8 cellular contexts compared by ENCODE assay signal in the genomic region with DNA sequence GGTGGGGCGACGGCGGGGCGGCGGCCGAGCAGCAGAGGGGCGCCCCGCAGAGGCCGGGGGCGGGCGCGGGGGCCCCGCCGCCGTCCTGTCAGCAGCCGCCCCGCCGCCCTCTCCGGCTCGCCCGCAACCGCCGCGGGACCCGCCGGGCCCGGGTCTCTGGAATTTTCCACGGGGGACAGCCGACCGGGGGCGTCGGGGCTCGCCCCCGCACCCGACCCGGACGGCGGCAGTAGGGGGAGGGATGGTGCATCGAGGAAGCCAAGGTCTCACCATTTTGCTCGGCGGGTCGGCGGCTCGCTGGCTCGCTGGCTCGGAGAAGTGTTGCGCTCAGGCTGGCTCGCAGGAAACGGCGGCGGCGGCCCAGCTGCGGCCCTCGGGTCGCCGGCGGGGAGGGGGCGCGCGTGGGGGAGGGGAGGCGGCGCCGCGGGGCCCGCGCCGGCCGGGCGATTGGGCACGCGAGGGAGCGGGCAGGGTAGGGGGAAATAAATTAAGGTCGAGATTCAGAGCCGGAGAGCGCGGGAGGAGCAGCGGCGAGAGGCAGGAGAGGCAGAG. TPM values are rescaled to one million over a fixed set of nuclear protein-coding genes. Genes with fewer than 3 reads are reported as not detected.
A peak's percentile ranks its signal among the peaks of the same experiment; 100 is the strongest.
DNase-seq lines count a peak whose midpoint lies in the region; ATAC-seq and TF ChIP-seq lines count a peak whose summit lies in the region.

No MANE protein-coding gene starts in this region.

- H3K4me3 ChIP-seq in lung, result peak overlapping the region; percentile 63

- TF ChIP-seq CTCF in activated B cell treated with CpG ODN at 0.5 μM for 24 hours (IDR thresholded peaks at IDR 0.05), result no peak
- no peak for TF ChIP-seq CTCF in lung (IDR thresholded peaks at IDR 0.05; ENCODE audit: control extremely low read depth, extremely low read depth)

- intact Hi-C loops in activated B cell treated with CpG ODN at 0.5 μM for 24 hours (cut with micrococcal nuclease), result loop anchor here (1.0 to 5.0 kb wide), 11 partner anchors 15 to 655 kb away; partner anchors contain the start of genes APLF, C1D, FBXO48 and PLEK

- 0 to 1% methylated on average over 16 to 78 of the region's 78 CpGs for WGBS in lung, 2 donors

- POLR2A ChIA-PET in activated B cell treated with CpG ODN at 0.5 μM for 24 hours (lab: Charles Lee), result interaction anchor here (0.7 to 3.7 kb wide), 10 partner anchors 9 to 189 kb away, joined by 3 to 24 read pairs (median 5); partner anchors contain the start of genes C1D, PLEK and PNO1

- H3K27ac Mint-ChIP-seq in activated B cell treated with CpG ODN at 0.5 μM for 24 hours, result peak overlapping the region; percentile 95
- H3K27ac Mint-ChIP-seq in central memory CD8-positive, alpha-beta T cell (ENCODE audit: low read depth), result peak overlapping the region; percentile 91

- H3K9me3 ChIP-seq in lung (ENCODE audit: control insufficient read depth in 2 of 2, insufficient read depth in 1 of 2, low read length in 1 of 2), result no peaks in the 10 kb centered on the region

- peak overlapping the region; percentile 96 for H3K4me3 Mint-ChIP-seq in activated B cell treated with CpG ODN at 0.5 μM for 24 hours
- H3K4me3 Mint-ChIP-seq in central memory CD8-positive, alpha-beta T cell, result peak overlapping the region; percentile 86

- H3K27me3 ChIP-seq in lung (ENCODE audit: control insufficient read depth, insufficient read depth), result no peaks in the 10 kb centered on the region

- H3K36me3 Mint-ChIP-seq in activated B cell treated with CpG ODN at 0.5 μM for 24 hours (ENCODE audit: low read depth), result peaks cover 22% of the 10 kb centered on the region
- H3K36me3 Mint-ChIP-seq in central memory CD8-positive, alpha-beta T cell (ENCODE audit: insufficient read depth), result peaks cover 24% of the 10 kb centered on the region

- CTCF ChIA-PET in activated B cell treated with CpG ODN at 0.5 μM for 24 hours (lab: Charles Lee), result interaction anchor here (0.6 to 3.0 kb wide), 5 partner anchors 8 to 190 kb away, joined by 3 to 23 read pairs (median 3); no protein-coding TSS in a partner anchor

- DNase-seq in NCI-H2227 (lab: John Stamatoyannopoulos, UW; ENCODE audit: unreplicated experiment) (peak; percentile 72), NCI-H2227 treated with DMSO at 0.1 percent for 48 hours (lab: John Stamatoyannopoulos, UW) (no peak), activated B cell treated with CpG ODN at 0.5 μM for 24 hours (peak; percentile 54), lung (ENCODE audit: low spot score) (peak; percentile 29), SKM-1 treated with dmso at 0.1 percent for 144 hours (lab: John Stamatoyannopoulos, UW; ENCODE audit: unreplicated experiment) (no peak)
- DNase-seq in central memory CD8-positive, alpha-beta T cell (ENCODE audit: low spot score in 2 of 2), result peak; percentile 22 to 27
- peak; percentile 15 for DNase-seq in stimulated activated CD8-positive, alpha-beta memory T cell treated with anti-CD3 and anti-CD28 coated beads, Interleukin-15, amount 100 ng/mL, for 48 hours (ENCODE audit: low read depth in 2 of 2)

- H3K9me3 Mint-ChIP-seq in activated B cell treated with CpG ODN at 0.5 μM for 24 hours, result no peaks in the 10 kb centered on the region
- H3K9me3 Mint-ChIP-seq in central memory CD8-positive, alpha-beta T cell, result no peaks in the 10 kb centered on the region

- H3K27ac ChIP-seq in lung (ENCODE audit: low read depth in 1 of 2, low read length in 1 of 2), result peak overlapping the region; percentile 95 to 96

- H3K4me1 Mint-ChIP-seq in activated B cell treated with CpG ODN at 0.5 μM for 24 hours, result peaks cover 35% of the 10 kb centered on the region
- peaks cover 35% of the 10 kb centered on the region for H3K4me1 Mint-ChIP-seq in central memory CD8-positive, alpha-beta T cell

- H3K27me3 Mint-ChIP-seq in activated B cell treated with CpG ODN at 0.5 μM for 24 hours, result no peaks in the 10 kb centered on the region
- no peaks in the 10 kb centered on the region for H3K27me3 Mint-ChIP-seq in central memory CD8-positive, alpha-beta T cell

- H3K4me1 ChIP-seq in lung (ENCODE audit: control insufficient read depth in 2 of 2, insufficient read depth in 2 of 2, low read length in 2 of 2), result peaks cover 2 to 21% of the 10 kb centered on the region in 2 donors

- ATAC-seq in HG03066 (IDR thresholded peaks at IDR 0.05; ENCODE audit: low read depth, unreplicated experiment) (peak; percentile 7), activated B cell treated with CpG ODN at 0.5 μM for 24 hours (ENCODE audit: low read depth) (peak; percentile 3), lung (ENCODE audit: insufficient read depth, low FRiP score) (no peak)
- ATAC-seq in central memory CD8-positive, alpha-beta T cell (replicated peaks; ENCODE audit: extremely low read depth, poor library complexity, severe bottlenecking), result peak; percentile 8

- H3K36me3 ChIP-seq in lung (ENCODE audit: control insufficient read depth in 2 of 2, insufficient read depth in 2 of 2, low read length in 2 of 2), result no peaks in the 10 kb centered on the region

RNA-seq across cellular contexts. Expression of gene PPP3R1, which starts 0.4 kb away (rescaled TPM):
- total RNA-seq in activated B cell treated with CpG ODN at 0.5 μM for 24 hours, result 53.5 and 56.2 TPM in 2 replicates
- 10 to 100 TPM; 48.6 to 69.7 TPM for total RNA-seq in lung
- 10 to 100 TPM; 20.8 to 24.9 TPM for polyA plus RNA-seq in lung

Comparison
In these comparisons a context has a peak if more than half of its experiments do, and no peak if none do; other contexts are left out.
1. DNase-seq: peak in NCI-H2227 (single experiment), activated B cell treated with CpG ODN at 0.5 μM for 24 hours (single experiment), central memory CD8-positive, alpha-beta T cell (2 of 2), lung (single experiment) and stimulated activated CD8-positive, alpha-beta memory T cell treated with anti-CD3 and anti-CD28 coated beads, Interleukin-15, amount 100 ng/mL, for 48 hours (2 of 2); none in NCI-H2227 treated with DMSO at 0.1 percent for 48 hours (single experiment) and SKM-1 treated with dmso at 0.1 percent for 144 hours (single experiment).